ENCODE assay signal across 17 cellular contexts in the genomic region with DNA sequence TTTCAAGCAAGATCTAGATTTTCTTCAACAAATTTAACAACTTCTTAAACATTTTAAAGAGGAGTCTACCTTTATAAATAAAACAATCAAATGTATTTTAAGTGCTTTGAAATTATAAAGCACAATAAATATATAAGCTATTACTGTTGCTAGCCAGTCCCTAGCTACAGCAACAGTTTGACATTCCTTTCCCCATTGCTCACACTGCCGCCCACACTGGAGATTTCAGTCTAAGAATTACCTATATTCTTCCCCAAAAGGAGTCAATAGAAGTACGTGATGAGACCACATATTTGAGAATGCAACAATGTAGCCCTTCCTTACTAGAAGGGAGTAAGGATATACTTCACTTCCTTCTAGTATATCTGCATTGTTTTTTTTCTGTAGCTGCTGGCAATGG.
DNase-seq lines count a peak whose midpoint lies in the region; ATAC-seq and TF ChIP-seq lines count a peak whose summit lies in the region.
"Had no signal": no experiment of that assay in that cellular context is flagged by ENCODE, and none has a peak within 500 bp of the region (broad histone marks: within the 10 kb centered on the region; RNA-seq: fewer than 3 reads in every experiment).

No MANE protein-coding gene starts in this region.

- H3K18ac ChIP-seq in mesenchymal stem cell (ENCODE audit: low read depth in 1 of 2, low read length in 2 of 2): no peak overlapping the region

- TF ChIP-seq POLR2A in heart left ventricle (IDR thresholded peaks at IDR 0.05): no peak
- TF ChIP-seq POLR2A in testis (IDR thresholded peaks at IDR 0.05): no peak

- H3K36me3 ChIP-seq in mesenchymal stem cell (ENCODE audit: control insufficient read depth in 1 of 2, insufficient read depth in 2 of 2, low read depth in 1 of 2, low read length in 2 of 2) (no peaks in the 10 kb centered on the region), heart left ventricle (no peaks in the 10 kb centered on the region), left ventricle myocardium inferior (no peaks in the 10 kb centered on the region), testis (ENCODE audit: low read depth, missing control alignments) (no peaks in the 10 kb centered on the region)
- H3K36me3 ChIP-seq: heart right ventricle had no signal

- H2BK15ac ChIP-seq in mesenchymal stem cell (ENCODE audit: low read depth, poor library complexity, severe bottlenecking): no peak overlapping the region

- WGBS in mesenchymal stem cell: no CpG with 5 or more reads among the region's 2 CpGs
- 48 to 69% (median 54%) methylated on average over 2 of the region's 2 CpGs for WGBS in heart left ventricle, 4 donors
- WGBS in testis, 2 donors: 47 to 55% methylated on average over 2 of the region's 2 CpGs

- no peak overlapping the region for H2BK120ac ChIP-seq in mesenchymal stem cell (ENCODE audit: low read depth, low read length)

- no peak overlapping the region for H2AFZ ChIP-seq in mesenchymal stem cell (ENCODE audit: low read depth, low read length)

- no peak overlapping the region for H4K8ac ChIP-seq in mesenchymal stem cell (ENCODE audit: low read length)

- TF ChIP-seq CTCF in choroid plexus epithelial cell (conservative IDR thresholded peaks at IDR 0.05; ENCODE audit: low read depth, low read length) (no peak), heart left ventricle (IDR thresholded peaks at IDR 0.05) (no peak), left ventricle myocardium inferior (IDR thresholded peaks at IDR 0.05; ENCODE audit: borderline replicate concordance) (no peak), testis (IDR thresholded peaks at IDR 0.05) (no peak)

- no peak overlapping the region for H3K4me3 ChIP-seq in choroid plexus epithelial cell (ENCODE audit: low read depth, low read length)
- H3K4me3 ChIP-seq in mesenchymal stem cell (ENCODE audit: insufficient read depth in 1 of 2, low read depth in 1 of 2, low read length in 2 of 2): no peak overlapping the region
- no peak overlapping the region for H3K4me3 ChIP-seq in heart left ventricle
- H3K4me3 ChIP-seq in left ventricle myocardium inferior: no peak overlapping the region
- H3K4me3 ChIP-seq in testis: no peak overlapping the region
- H3K4me3 ChIP-seq: heart right ventricle had no signal

- no peak overlapping the region for H3K14ac ChIP-seq in mesenchymal stem cell (ENCODE audit: low read length in 2 of 2)

- H3K79me1 ChIP-seq in mesenchymal stem cell (replicated peaks; ENCODE audit: low read length, poor library complexity, severe bottlenecking): no peaks in the 10 kb centered on the region

- H3K4me1 ChIP-seq in mesenchymal stem cell (ENCODE audit: control insufficient read depth, insufficient read depth, low read depth, low read length) (peaks cover 2% of the 10 kb centered on the region), heart left ventricle (peaks cover 0 to 31% (median 0%) of the 10 kb centered on the region in 12 donors), left ventricle myocardium inferior (no peaks in the 10 kb centered on the region), testis (no peaks in the 10 kb centered on the region)

- H3K4ac ChIP-seq in mesenchymal stem cell (ENCODE audit: low read depth in 1 of 2, low read length in 2 of 2): no peak overlapping the region

- H2AK5ac ChIP-seq in mesenchymal stem cell (ENCODE audit: low read length, severe bottlenecking): no peak overlapping the region

- H2BK12ac ChIP-seq in mesenchymal stem cell (ENCODE audit: low read length in 2 of 2): no peak overlapping the region

- H3K9ac ChIP-seq in mesenchymal stem cell (ENCODE audit: low read length): peak overlapping the region; percentile 76

- peak; percentile 56 for DNase-seq in AG08395 (ENCODE audit: low spot score)
- peak; percentile 64 for DNase-seq in LHCN-M2 (ENCODE audit: low read depth)
- peak; percentile 77 for DNase-seq in choroid plexus epithelial cell (ENCODE audit: low read depth)
- DNase-seq in mesenchymal stem cell: peak; percentile 28
- DNase-seq in heart left ventricle: no peak
- no peak for DNase-seq in left ventricle myocardium inferior
- no peak for DNase-seq in testis
- DNase-seq: activated CD4-positive, alpha-beta T cell treated with anti-CD3 and anti-CD28 coated beads for 4 hours; activated T-cell treated with anti-CD3 and anti-CD28 coated beads for 4 hours; caudate nucleus; GOT3; heart right ventricle; left cardiac atrium; NCI-H1092 treated with DMSO at 0.1 percent for 48 hours; SHP77 treated with DMSO at 0.1 percent for 48 hours; T1000 had no signal

- H2BK5ac ChIP-seq in mesenchymal stem cell (ENCODE audit: low read depth, low read length, poor library complexity, severe bottlenecking): no peak overlapping the region

- no peak overlapping the region for H3K4me2 ChIP-seq in mesenchymal stem cell (ENCODE audit: low read length, poor library complexity, severe bottlenecking)

- no peak overlapping the region for H3K23ac ChIP-seq in mesenchymal stem cell (ENCODE audit: low read length in 2 of 2)

- H3K9me3 ChIP-seq in mesenchymal stem cell (ENCODE audit: control insufficient read depth, low read length) (no peaks in the 10 kb centered on the region), heart left ventricle (no peaks in the 10 kb centered on the region), left ventricle myocardium inferior (replicated peaks) (no peaks in the 10 kb centered on the region), testis (no peaks in the 10 kb centered on the region)
- H3K9me3 ChIP-seq: heart right ventricle had no signal

- H3K27me3 ChIP-seq in mesenchymal stem cell (ENCODE audit: control insufficient read depth in 1 of 2, insufficient read depth in 1 of 2, low read length in 2 of 2) (no peaks in the 10 kb centered on the region), heart left ventricle (no peaks in the 10 kb centered on the region), left ventricle myocardium inferior (ENCODE audit: low read depth) (no peaks in the 10 kb centered on the region), testis (no peaks in the 10 kb centered on the region)
- H3K27me3 ChIP-seq: heart right ventricle had no signal

- intact Hi-C loops in heart left ventricle (cut with DNase I): no loop called here
- intact Hi-C loops in left ventricle myocardium inferior (cut with micrococcal nuclease): no loop called here
- intact Hi-C loops in testis (cut with DNase I; ENCODE audit: low total_unique reads): no loop called here

- ATAC-seq in heart left ventricle (no peak), HG02642 (IDR thresholded peaks at IDR 0.05; ENCODE audit: poor library complexity, unreplicated experiment) (no peak)
- ATAC-seq: heart right ventricle had no signal

- H4K91ac ChIP-seq in mesenchymal stem cell (ENCODE audit: low read length): no peak overlapping the region

- H3K27ac ChIP-seq in mesenchymal stem cell (ENCODE audit: low read length, poor library complexity, severe bottlenecking) (peak overlapping the region; percentile 43), heart left ventricle (no peak overlapping the region), left ventricle myocardium inferior (replicated peaks) (no peak overlapping the region), testis (no peak overlapping the region)
- H3K27ac ChIP-seq: heart right ventricle had no signal

Comparison
In these comparisons a context has a peak if more than half of its experiments do, and no peak if none do; other contexts are left out.
1. DNase-seq: peak in AG08395 (single experiment), LHCN-M2 (single experiment), choroid plexus epithelial cell (single experiment) and mesenchymal stem cell (single experiment); none in heart left ventricle (0 of 5), left ventricle myocardium inferior (single experiment) and testis (single experiment).